Comparison of ENCODE assay signal across 1 cellular context in genomic region chr6:119133400-119133799, GRCh38.
TF ChIP-seq lines count a peak whose summit lies in the region.

No MANE protein-coding gene starts in this region.

TF ChIP-seq in H1, 55 proteins besides CTCF, POLR2A, EP300 and RAD21:
- TF ChIP-seq BRCA1 (IDR thresholded peaks at IDR 0.05; ENCODE audit: low read depth, low read length): no peak
- TF ChIP-seq TAF1 (IDR thresholded peaks at IDR 0.05; ENCODE audit: low read depth, low read length): no peak
- TF ChIP-seq ASH2L (IDR thresholded peaks at IDR 0.05; ENCODE audit: low read length): no peak
- TF ChIP-seq HDAC2 (IDR thresholded peaks at IDR 0.05; ENCODE audit: borderline replicate concordance in 1 of 2, low read depth in 2 of 2, low read length in 2 of 2): no peak
- TF ChIP-seq RFX5 (IDR thresholded peaks at IDR 0.05; ENCODE audit: borderline replicate concordance, low read depth, low read length): no peak
- TF ChIP-seq RNF2 (IDR thresholded peaks at IDR 0.05; ENCODE audit: borderline replicate concordance, low read depth, low read length, missing control alignments, poor library complexity, severe bottlenecking): no peak
